In genomic region chr15:52797625-52798501, GRCh38 we compare ENCODE assay signal across 25 cellular contexts. TPM values are rescaled to one million over a fixed set of nuclear protein-coding genes. Genes with fewer than 3 reads are reported as not detected.
A peak's percentile ranks its signal among the peaks of the same experiment; 100 is the strongest.
DNase-seq lines count a peak whose midpoint lies in the region; ATAC-seq, FAIRE-seq and TF ChIP-seq lines count a peak whose summit lies in the region.
"Had no signal": no experiment of that assay in that cellular context is flagged by ENCODE, and none has a peak within 500 bp of the region (broad histone marks: within the 10 kb centered on the region; RNA-seq: fewer than 3 reads in every experiment).

No MANE protein-coding gene starts in this region.

- H3K27ac Mint-ChIP-seq in T-helper 2 cell treated with Interferon-gamma antibody and Interleukin-4, amounts not matched to agents 5 μg/mL and 100 μg/mL, for 36 hours = peak overlapping the region; percentile 36
- no peak overlapping the region for H3K27ac Mint-ChIP-seq in neural progenitor cell
- H3K27ac Mint-ChIP-seq: activated CD4-positive, alpha-beta memory T cell treated with anti-CD3 and anti-CD28 coated beads, Interleukin-2, amount 10 ng/mL, durations not matched to agents 7 days and 5 days; activated T-helper 2 cell treated with anti-CD3 and anti-CD28 coated beads, Interferon-gamma antibody, Interleukin-2, Interleukin-4, amounts not matched to agents 10 μg/mL and 5 μg/mL and 100 μg/mL, durations not matched to agents 14 hours and 24 hours and 36 hours had no signal

- no peak for DNase-seq in T-helper 2 cell treated with Interferon-gamma antibody and Interleukin-4, amounts not matched to agents 5 μg/mL and 100 μg/mL, for 36 hours (ENCODE audit: low spot score)
- DNase-seq in T-helper 2 cell = no peak
- no peak for DNase-seq in endothelial cell of umbilical vein (ENCODE audit: low read depth, low spot score)
- DNase-seq in neural progenitor cell (ENCODE audit: low spot score) = no peak
- DNase-seq in NCI-H2081 (lab: John Stamatoyannopoulos, UW) = no peak
- DNase-seq in kidney = no peak
- DNase-seq: 8988T; activated CD4-positive, alpha-beta memory T cell treated with anti-CD3 and anti-CD28 coated beads, Interleukin-2, amount 10 ng/mL, durations not matched to agents 7 days and 5 days; amygdala; effector CD8-positive, alpha-beta T cell; GF-D8; Kasumi-1; NCI-H2171; NCI-H748 treated with DMSO at 0.1 percent for 48 hours; trophoblast cell had no signal

- H3K9me1 ChIP-seq in endothelial cell of umbilical vein (replicated peaks; ENCODE audit: control insufficient read depth, extremely low read depth, insufficient read depth, low read length) = no peaks in the 10 kb centered on the region

- no peaks in the 10 kb centered on the region for H3K36me3 ChIP-seq in HUES6 (ENCODE audit: control insufficient read depth, insufficient read depth, low read length)
- no peaks in the 10 kb centered on the region for H3K36me3 ChIP-seq in endothelial cell of umbilical vein (ENCODE audit: control insufficient read depth in 2 of 2, extremely low read depth in 1 of 2, insufficient read depth in 2 of 2, low read length in 2 of 2)
- H3K36me3 ChIP-seq in neural progenitor cell = no peaks in the 10 kb centered on the region
- no peaks in the 10 kb centered on the region for H3K36me3 ChIP-seq in kidney (ENCODE audit: control insufficient read depth in 1 of 2, insufficient read depth in 2 of 2, low read length in 2 of 2)
- H3K36me3 ChIP-seq: BLaER1 had no signal

- peaks cover 2% of the 10 kb centered on the region for H3K4me1 Mint-ChIP-seq in T-helper 2 cell treated with Interferon-gamma antibody and Interleukin-4, amounts not matched to agents 5 μg/mL and 100 μg/mL, for 36 hours (ENCODE audit: low read depth)
- H3K4me1 Mint-ChIP-seq in neural progenitor cell = peaks cover 36% of the 10 kb centered on the region

- no peak overlapping the region for H3K4me3 Mint-ChIP-seq in T-helper 2 cell treated with Interferon-gamma antibody and Interleukin-4, amounts not matched to agents 5 μg/mL and 100 μg/mL, for 36 hours
- H3K4me3 Mint-ChIP-seq in neural progenitor cell = peak overlapping the region; percentile 59
- H3K4me3 Mint-ChIP-seq: activated CD4-positive, alpha-beta memory T cell treated with anti-CD3 and anti-CD28 coated beads, Interleukin-2, amount 10 ng/mL, durations not matched to agents 7 days and 5 days; central memory CD8-positive, alpha-beta T cell had no signal

- CTCF ChIA-PET in endothelial cell of umbilical vein (lab: Charles Lee) = no interaction called here

- TF ChIP-seq CTCF in endothelial cell of umbilical vein (IDR thresholded peaks at IDR 0.05; ENCODE audit: extremely low read depth in 1 of 2, insufficient read depth in 1 of 2, low read depth in 1 of 2, low read length in 2 of 2) (no peak), neural progenitor cell (IDR thresholded peaks at IDR 0.05) (no peak), kidney (IDR thresholded peaks at IDR 0.05; ENCODE audit: borderline replicate concordance, extremely low read depth, insufficient read depth) (no peak)

- peaks cover 99% of the 10 kb centered on the region for H3K27me3 Mint-ChIP-seq in T-helper 2 cell treated with Interferon-gamma antibody and Interleukin-4, amounts not matched to agents 5 μg/mL and 100 μg/mL, for 36 hours (ENCODE audit: low read depth)
- H3K27me3 Mint-ChIP-seq in neural progenitor cell (ENCODE audit: insufficient read depth, low read depth) = peaks cover 86% of the 10 kb centered on the region

- H3K79me2 ChIP-seq in endothelial cell of umbilical vein (ENCODE audit: control insufficient read depth, insufficient read depth, low read length) = no peaks in the 10 kb centered on the region
- H3K79me2 ChIP-seq in neural progenitor cell (ENCODE audit: low read depth) = no peaks in the 10 kb centered on the region

- H3K36me3 Mint-ChIP-seq in T-helper 2 cell treated with Interferon-gamma antibody and Interleukin-4, amounts not matched to agents 5 μg/mL and 100 μg/mL, for 36 hours (ENCODE audit: low read depth) = peaks cover 9% of the 10 kb centered on the region
- no peaks in the 10 kb centered on the region for H3K36me3 Mint-ChIP-seq in neural progenitor cell

- ATAC-seq in GM18861 (IDR thresholded peaks at IDR 0.05; ENCODE audit: unreplicated experiment) = no peak

- no peak overlapping the region for H3K27ac ChIP-seq in HUES6 (ENCODE audit: low read depth, low read length)
- H3K27ac ChIP-seq in endothelial cell of umbilical vein (ENCODE audit: insufficient read depth, low read depth, low read length) = no peak overlapping the region
- no peak overlapping the region for H3K27ac ChIP-seq in neural progenitor cell
- H3K27ac ChIP-seq in kidney (ENCODE audit: low read depth in 2 of 2, low read length in 2 of 2) = no peak overlapping the region
- H3K27ac ChIP-seq: BLaER1, HL-60, SK-N-MC, skin epidermis had no signal

- FAIRE-seq in endothelial cell of umbilical vein (lab: Jason Lieb, UNC) (no peak), kidney (lab: Jason Lieb, UNC) (no peak)
- FAIRE-seq: keratinocyte had no signal

- H3K9me3 ChIP-seq in HUES6 (ENCODE audit: control insufficient read depth, insufficient read depth, low read depth, low read length) (no peaks in the 10 kb centered on the region), endothelial cell of umbilical vein (replicated peaks; ENCODE audit: control insufficient read depth, insufficient read depth, low read length) (no peaks in the 10 kb centered on the region), neural progenitor cell (ENCODE audit: low read depth) (no peaks in the 10 kb centered on the region), kidney (ENCODE audit: control insufficient read depth in 1 of 2, low read length in 2 of 2) (no peaks in the 10 kb centered on the region)

- POLR2A ChIA-PET in endothelial cell of umbilical vein (lab: Charles Lee) = no interaction called here

- dilution Hi-C loops in endothelial cell of umbilical vein (cut with MboI; ENCODE audit: extremely low pct_ligation_motif_present, low sequenced_read_pairs) = no loop called here

- no TSS peak for BruUV-seq in endothelial cell of umbilical vein (replicated peaks; lab: Mats Ljungman, UMichigan)

- intact Hi-C loops in endothelial cell of umbilical vein (cut with micrococcal nuclease) (no loop called here), kidney (cut with DNase I) (no loop called here)

- no peaks in the 10 kb centered on the region for H3K9me3 Mint-ChIP-seq in T-helper 2 cell treated with Interferon-gamma antibody and Interleukin-4, amounts not matched to agents 5 μg/mL and 100 μg/mL, for 36 hours
- H3K9me3 Mint-ChIP-seq in neural progenitor cell = peaks cover 7% of the 10 kb centered on the region
- H3K9me3 Mint-ChIP-seq: activated CD4-positive, alpha-beta memory T cell treated with anti-CD3 and anti-CD28 coated beads, Interleukin-2, amount 10 ng/mL, durations not matched to agents 7 days and 5 days; activated T-helper 2 cell treated with anti-CD3 and anti-CD28 coated beads, Interferon-gamma antibody, Interleukin-2, Interleukin-4, amounts not matched to agents 10 μg/mL and 5 μg/mL and 100 μg/mL, durations not matched to agents 14 hours and 24 hours and 36 hours; central memory CD8-positive, alpha-beta T cell had no signal

- H3K27me3 ChIP-seq in HUES6 (ENCODE audit: control insufficient read depth, insufficient read depth, low read length) (peaks cover 100% of the 10 kb centered on the region), endothelial cell of umbilical vein (ENCODE audit: control insufficient read depth in 2 of 2, insufficient read depth in 2 of 2, low read length in 2 of 2) (peaks cover 95 to 100% of the 10 kb centered on the region in 2 experiments), neural progenitor cell (peaks cover 100% of the 10 kb centered on the region)

- no peaks in the 10 kb centered on the region for H4K20me1 ChIP-seq in endothelial cell of umbilical vein (replicated peaks; ENCODE audit: control insufficient read depth, extremely low read depth, insufficient read depth, low read length)
- peaks cover 18% of the 10 kb centered on the region for H4K20me1 ChIP-seq in neural progenitor cell (ENCODE audit: low read depth)

- peak overlapping the region; percentile 51 for H3K4me3 ChIP-seq in HUES6 (ENCODE audit: low read depth, low read length)
- H3K4me3 ChIP-seq in endothelial cell of umbilical vein (replicated peaks in 1 of 3; ENCODE audit: insufficient read depth in 1 of 3, low read depth in 1 of 3, low read length in 3 of 3) = no peak overlapping the region
- no peak overlapping the region for H3K4me3 ChIP-seq in neural progenitor cell
- no peak overlapping the region for H3K4me3 ChIP-seq in kidney (ENCODE audit: low read length in 2 of 2)
- H3K4me3 ChIP-seq: BLaER1, SK-N-MC, skin epidermis had no signal

- TF ChIP-seq POLR2A in endothelial cell of umbilical vein (IDR thresholded peaks at IDR 0.05; ENCODE audit: low read depth, low read length) = no peak

- no peak overlapping the region for H2AFZ ChIP-seq in endothelial cell of umbilical vein (ENCODE audit: low read depth, low read length)
- no peak overlapping the region for H2AFZ ChIP-seq in neural progenitor cell (replicated peaks)

- H3K4me1 ChIP-seq in HUES6 (ENCODE audit: control insufficient read depth, insufficient read depth, low read length) (peaks cover 60% of the 10 kb centered on the region), endothelial cell of umbilical vein (ENCODE audit: control insufficient read depth, extremely low read depth, insufficient read depth, low read length) (no peaks in the 10 kb centered on the region), neural progenitor cell (peaks cover 6% of the 10 kb centered on the region), kidney (ENCODE audit: control insufficient read depth in 1 of 2, insufficient read depth in 1 of 2, low read depth in 1 of 2, low read length in 2 of 2) (no peaks in the 10 kb centered on the region)
- H3K4me1 ChIP-seq: BLaER1 had no signal

- H3K9ac ChIP-seq in HUES6 (ENCODE audit: low read length) (no peak overlapping the region), endothelial cell of umbilical vein (replicated peaks; ENCODE audit: extremely low read depth, insufficient read depth, low read length) (no peak overlapping the region), neural progenitor cell (no peak overlapping the region), kidney (ENCODE audit: low read length in 2 of 2) (no peak overlapping the region)
- H3K9ac ChIP-seq: BLaER1 had no signal

- no peaks in the 10 kb centered on the region for H3F3A ChIP-seq in neural progenitor cell (ENCODE audit: low read depth)

- H3K4me2 ChIP-seq in endothelial cell of umbilical vein (ENCODE audit: insufficient read depth, low read length) = no peak overlapping the region
- H3K4me2 ChIP-seq in neural progenitor cell = peak overlapping the region; percentile 41
- H3K4me2 ChIP-seq: BLaER1 had no signal

RNA-seq across cellular contexts. Expression of gene ONECUT1, which starts 7.7 kb away (rescaled TPM):
- not detected in 2 replicates for total RNA-seq in endothelial cell of umbilical vein
- not detected in 2 replicates for polyA plus RNA-seq in endothelial cell of umbilical vein
- polyA plus RNA-seq in endothelial cell of umbilical vein (2011; cell fraction: cytosol; rRNA removed) = not detected in 2 replicates
- not detected in 2 replicates for polyA plus RNA-seq in endothelial cell of umbilical vein (2011; cell fraction: nucleus; rRNA removed)
- not detected in 2 replicates for polyA plus RNA-seq in endothelial cell of umbilical vein (2012)
- not detected in 2 replicates for polyA minus RNA-seq in endothelial cell of umbilical vein
- polyA minus RNA-seq in endothelial cell of umbilical vein (2011; cell fraction: cytosol; rRNA and poly(A)+ RNA removed) = not detected
- not detected in 2 replicates for polyA minus RNA-seq in endothelial cell of umbilical vein (2011; cell fraction: nucleus; rRNA and poly(A)+ RNA removed)
- 1.5 TPM in 2 replicates for total RNA-seq in neural progenitor cell (ENCODE audit: low replicate concordance)
- total RNA-seq in kidney = not detected
- not detected for polyA plus RNA-seq in kidney (ENCODE audit: insufficient read depth, low read depth, low replicate concordance)
- total RNA-seq: activated CD4-positive, alpha-beta memory T cell treated with anti-CD3 and anti-CD28 coated beads, Interleukin-2, amount 10 ng/mL, durations not matched to agents 7 days and 5 days; activated T-helper 2 cell treated with anti-CD3 and anti-CD28 coated beads, Interferon-gamma antibody, Interleukin-2, Interleukin-4, amounts not matched to agents 10 μg/mL and 5 μg/mL and 100 μg/mL, durations not matched to agents 14 hours and 24 hours and 36 hours; osteocyte had no signal
- polyA plus RNA-seq: keratinocyte had no signal
